27 cellular contexts compared by ENCODE assay signal in genomic region chr5:61352612-61353156, GRCh38. TPM values are rescaled to one million over a fixed set of nuclear protein-coding genes. Genes with fewer than 3 reads are reported as not detected.
DNase-seq lines count a peak whose midpoint lies in the region; ATAC-seq, FAIRE-seq and TF ChIP-seq lines count a peak whose summit lies in the region.
"Had no signal": no experiment of that assay in that cellular context is flagged by ENCODE, and none has a peak within 500 bp of the region (broad histone marks: within the 10 kb centered on the region; RNA-seq: fewer than 3 reads in every experiment).

No MANE protein-coding gene starts in this region.

- no peak for TF ChIP-seq CTCF in liver (IDR thresholded peaks at IDR 0.05; ENCODE audit: low read depth, low read length, missing input control)
- TF ChIP-seq CTCF in HepG2 (CRISPR knock-in tag; IDR thresholded peaks at IDR 0.05): no peak
- TF ChIP-seq CTCF in right lobe of liver (IDR thresholded peaks at IDR 0.05): no peak
- no peak for TF ChIP-seq CTCF in type B pancreatic cell (conservative IDR thresholded peaks at IDR 0.05)

- FAIRE-seq in HepG2 (lab: Jason Lieb, UNC): no peak
- FAIRE-seq: G401.6 had no signal

- POLR2A ChIA-PET in HepG2 (lab: Yijun Ruan, JAX): no interaction called here

- no peaks in the 10 kb centered on the region for H4K20me1 ChIP-seq in HepG2 (ENCODE audit: insufficient read depth, low read length)

- no peak overlapping the region for H3K4me3 Mint-ChIP-seq in dendritic cell treated with granulocyte-macrophage colony-stimulating factor and Interleukin-4, amounts not matched to agents 40 ng/mL and 50 ng/mL, for 4 days
- H3K4me3 Mint-ChIP-seq in type B pancreatic cell: peak overlapping the region; percentile 46
- H3K4me3 Mint-ChIP-seq: B cell; CD8-positive, alpha-beta T cell; GM23338; H9 had no signal

- ATAC-seq in HepG2 (no peak), right lobe of liver (peak; percentile 28 to 84 (median 41)), HG03342 (IDR thresholded peaks at IDR 0.05; ENCODE audit: unreplicated experiment) (no peak)
- ATAC-seq: CD8-positive, alpha-beta T cell; GM23338 had no signal

- peaks cover 9% of the 10 kb centered on the region for H3K9me3 Mint-ChIP-seq in dendritic cell treated with granulocyte-macrophage colony-stimulating factor and Interleukin-4, amounts not matched to agents 40 ng/mL and 50 ng/mL, for 4 days
- no peaks in the 10 kb centered on the region for H3K9me3 Mint-ChIP-seq in type B pancreatic cell

- H3K27me3 ChIP-seq in liver (ENCODE audit: control insufficient read depth in 4 of 4, insufficient read depth in 4 of 4, low read length in 3 of 4) (no peaks in the 10 kb centered on the region), HepG2 (ENCODE audit: control insufficient read depth in 1 of 2, insufficient read depth in 2 of 2, low read length in 2 of 2) (no peaks in the 10 kb centered on the region), right lobe of liver (no peaks in the 10 kb centered on the region)

- H3K36me3 ChIP-seq in liver (ENCODE audit: control insufficient read depth in 4 of 4, insufficient read depth in 3 of 4, low read depth in 1 of 4, low read length in 3 of 4): no peaks in the 10 kb centered on the region
- no peaks in the 10 kb centered on the region for H3K36me3 ChIP-seq in HepG2 (replicated peaks in 1 of 2; ENCODE audit: control insufficient read depth in 1 of 2, insufficient read depth in 2 of 2, low read length in 2 of 2)
- no peaks in the 10 kb centered on the region for H3K36me3 ChIP-seq in right lobe of liver

- in situ Hi-C loops in HepG2 (cut with HindIII; ENCODE audit: extremely low pct_ligation_motif_present, low pct_unique_long_range_greater_than_20kb): no loop called here

- CTCF ChIA-PET in HepG2 (lab: Yijun Ruan, JAX; ENCODE audit: low intra/inter-chr PET ratio, low total read pairs): no interaction called here

- TF ChIP-seq POLR2A in HepG2 (IDR thresholded peaks at IDR 0.05; ENCODE audit: insufficient read depth in 1 of 2, low read depth in 2 of 2, low read length in 2 of 2) (no peak), right lobe of liver (IDR thresholded peaks at IDR 0.05) (no peak)

- no peak overlapping the region for H3K27ac ChIP-seq in liver (ENCODE audit: low read depth in 1 of 2, low read length in 2 of 2)
- no peak overlapping the region for H3K27ac ChIP-seq in HepG2 (ENCODE audit: extremely low read length, insufficient read depth, low read length)
- H3K27ac ChIP-seq in right lobe of liver: no peak overlapping the region
- H3K27ac ChIP-seq: C4-2B, PC-9 had no signal

- TF ChIP-seq EP300 in HepG2 (IDR thresholded peaks at IDR 0.05; ENCODE audit: low read depth in 2 of 2, low read length in 2 of 2) (no peak), HepG2 (CRISPR knock-in tag; IDR thresholded peaks at IDR 0.05; ENCODE audit: borderline replicate concordance) (no peak)

- H3K27ac Mint-ChIP-seq in dendritic cell treated with granulocyte-macrophage colony-stimulating factor and Interleukin-4, amounts not matched to agents 40 ng/mL and 50 ng/mL, for 4 days: peak overlapping the region; percentile 18
- peak overlapping the region; percentile 87 for H3K27ac Mint-ChIP-seq in type B pancreatic cell
- H3K27ac Mint-ChIP-seq: B cell; CD8-positive, alpha-beta T cell; GM23338; H9 had no signal

- H3K9me3 ChIP-seq in liver (ENCODE audit: control insufficient read depth in 4 of 4, low read length in 3 of 4) (peaks cover 0 to 1% (median 0%) of the 10 kb centered on the region in 4 donors), HepG2 (ENCODE audit: low read length) (peaks cover 9% of the 10 kb centered on the region), right lobe of liver (no peaks in the 10 kb centered on the region)
- H3K9me3 ChIP-seq: SK-N-SH had no signal

- peaks cover 0 to 10% (median 4%) of the 10 kb centered on the region in 4 donors for H3K4me1 ChIP-seq in liver (ENCODE audit: control insufficient read depth in 4 of 4, insufficient read depth in 4 of 4, low read length in 3 of 4)
- H3K4me1 ChIP-seq in HepG2 (ENCODE audit: insufficient read depth, low read length): no peaks in the 10 kb centered on the region
- peaks cover 0 to 13% (median 3%) of the 10 kb centered on the region in 4 donors for H3K4me1 ChIP-seq in right lobe of liver
- H3K4me1 ChIP-seq: Caco-2 had no signal

- no peak overlapping the region for H3K4me2 ChIP-seq in HepG2 (ENCODE audit: low read depth, low read length)
- H3K4me2 ChIP-seq: GM23338, PC-9, SK-N-SH had no signal

- intact Hi-C loops in HepG2 (cut with micrococcal nuclease; ENCODE audit: unreplicated experiment) (no loop called here), right lobe of liver (cut with DNase I) (no loop called here)
- intact Hi-C loops in dendritic cell treated with granulocyte-macrophage colony-stimulating factor and Interleukin-4, amounts not matched to agents 40 ng/mL and 50 ng/mL, for 4 days (cut with micrococcal nuclease): no loop called here

- peaks cover 13% of the 10 kb centered on the region for H3K36me3 Mint-ChIP-seq in dendritic cell treated with granulocyte-macrophage colony-stimulating factor and Interleukin-4, amounts not matched to agents 40 ng/mL and 50 ng/mL, for 4 days (ENCODE audit: low read depth)
- H3K36me3 Mint-ChIP-seq in type B pancreatic cell: no peaks in the 10 kb centered on the region
- H3K36me3 Mint-ChIP-seq: CD8-positive, alpha-beta T cell had no signal

- H3K4me1 Mint-ChIP-seq in dendritic cell treated with granulocyte-macrophage colony-stimulating factor and Interleukin-4, amounts not matched to agents 40 ng/mL and 50 ng/mL, for 4 days (ENCODE audit: low read depth): peaks cover 40% of the 10 kb centered on the region
- peaks cover 46% of the 10 kb centered on the region for H3K4me1 Mint-ChIP-seq in type B pancreatic cell (ENCODE audit: unreplicated experiment)

- H3K4me3 ChIP-seq in liver (ENCODE audit: low read depth in 1 of 3, low read length in 3 of 3): no peak overlapping the region
- H3K4me3 ChIP-seq in HepG2 (replicated peaks in 1 of 3; ENCODE audit: insufficient read depth in 1 of 3, low read depth in 2 of 3, low read length in 3 of 3): no peak overlapping the region
- H3K4me3 ChIP-seq in right lobe of liver: no peak overlapping the region
- H3K4me3 ChIP-seq: GM23338, PC-9 had no signal

- BruUV-seq in HepG2 (replicated peaks; lab: Mats Ljungman, UMichigan): no TSS peak

- 64% methylated on average over 3 of the region's 3 CpGs for WGBS in liver
- 62% methylated on average over 3 of the region's 3 CpGs for WGBS in HepG2 (ENCODE audit: low lambda C conversion rate)
- 41% methylated on average over 3 of the region's 3 CpGs for WGBS in right lobe of liver (ENCODE audit: insufficient coverage, low coverage, low lambda C conversion rate, missing lambda C conversion rate)

- H3K9ac ChIP-seq in liver (ENCODE audit: low read depth in 1 of 2, low read length in 2 of 2): no peak overlapping the region
- no peak overlapping the region for H3K9ac ChIP-seq in HepG2 (ENCODE audit: insufficient read depth, low read depth, low read length)
- H3K9ac ChIP-seq: SK-N-SH had no signal

- H3K79me2 ChIP-seq in HepG2 (ENCODE audit: insufficient read depth, low read length): peaks cover 1% of the 10 kb centered on the region

- H2AFZ ChIP-seq in HepG2 (ENCODE audit: low read length): no peak overlapping the region
- H2AFZ ChIP-seq: GM23338, PC-9 had no signal

- H3K27me3 Mint-ChIP-seq in dendritic cell treated with granulocyte-macrophage colony-stimulating factor and Interleukin-4, amounts not matched to agents 40 ng/mL and 50 ng/mL, for 4 days: no peaks in the 10 kb centered on the region
- no peaks in the 10 kb centered on the region for H3K27me3 Mint-ChIP-seq in type B pancreatic cell
- H3K27me3 Mint-ChIP-seq: B cell had no signal

- TF ChIP-seq RAD21 in liver (IDR thresholded peaks at IDR 0.05) (no peak), HepG2 (CRISPR knock-in tag; IDR thresholded peaks at IDR 0.05) (no peak)

- DNase-seq in HepG2 (ENCODE audit: low spot score) (no peak), right lobe of liver (peak in 1 of 3 donors; percentile 59), type B pancreatic cell (ENCODE audit: extremely low spot score, unreplicated experiment) (no peak), NCI-H2107 (lab: John Stamatoyannopoulos, UW) (no peak), NCI-H2196 (lab: John Stamatoyannopoulos, UW; ENCODE audit: unreplicated experiment) (no peak)
- DNase-seq: Caco-2; CD8-positive, alpha-beta T cell; H9; Karpas-422; NCI-H1092; NCI-H1417 treated with DMSO at 0.1 percent for 48 hours; NCI-H1694 treated with DMSO at 0.1 percent for 48 hours; NCI-H2081; NCI-H2171; NCI-H345; NCI-H510A treated with DMSO at 0.1 percent for 48 hours; NCI-H748 treated with DMSO at 0.1 percent for 48 hours; PC-9; SHP77 treated with DMSO at 0.1 percent for 48 hours; SK-N-SH had no signal

TF ChIP-seq in HepG2, 621 proteins besides CTCF, POLR2A, EP300 and RAD21 (continues in another document):
- TF ChIP-seq DPF2 (CRISPR knock-in tag; IDR thresholded peaks at IDR 0.05; ENCODE audit: borderline replicate concordance, low read depth): no peak

RNA-seq across cellular contexts. Expression of gene ZSWIM6, which starts 20.6 kb away (rescaled TPM):
- total RNA-seq in liver (1 to 10 TPM; 5.0 to 5.2 TPM), HepG2 (2016; rRNA removed; fragmentation: Illumina TruSeq; extraction: Trizol) (0.82 and 0.83 TPM in 2 replicates), right lobe of liver (1 to 10 TPM; 2.8 to 7.2 (median 4.1) TPM), type B pancreatic cell (ENCODE audit: low replicate concordance) (22.4 and 24.6 TPM in 2 replicates)
- polyA plus RNA-seq in liver (1 to 10 TPM; 1.3 to 1.7 TPM), HepG2 (2011; rRNA removed) (1.9 and 2.6 TPM in 2 replicates)
- 0.91 and 0.97 TPM in 2 replicates for total RNA-seq in HepG2 (2016; cell fraction: cytosol; rRNA removed; fragmentation: Illumina TruSeq; extraction: Trizol; ENCODE audit: low read depth)
- total RNA-seq in HepG2 (2016; cell fraction: insoluble cytoplasmic fraction; rRNA removed; fragmentation: Illumina TruSeq; extraction: Trizol): 0.68 and 0.89 TPM in 2 replicates
- 0.43 and 0.45 TPM in 2 replicates for total RNA-seq in HepG2 (2016; cell fraction: membrane; rRNA removed; fragmentation: Illumina TruSeq; extraction: Trizol)
- total RNA-seq in HepG2 (2016; cell fraction: nucleus; rRNA removed; fragmentation: Illumina TruSeq; extraction: Trizol): 1.5 and 1.8 TPM in 2 replicates
- 1.2 and 1.5 TPM in 2 replicates for polyA plus RNA-seq in HepG2 (2011; cell fraction: cytosol; rRNA removed)
- 4.2 and 4.3 TPM in 2 replicates for polyA plus RNA-seq in HepG2 (2011; cell fraction: nucleus; rRNA removed)
- 1.3 and 1.7 TPM in 2 replicates for polyA plus RNA-seq in HepG2 (2012)
- 0.05 TPM in 1 of 2 replicates, not detected in the other for polyA plus RNA-seq in HepG2 (2016; cell fraction: cytosol; fragmentation: Illumina TruSeq; extraction: Trizol; ENCODE audit: low read depth)
- polyA plus RNA-seq in HepG2 (2016; cell fraction: insoluble cytoplasmic fraction; fragmentation: Illumina TruSeq; extraction: Trizol; ENCODE audit: low read depth): 0.93 and 1.0 TPM in 2 replicates
- polyA plus RNA-seq in HepG2 (2016; cell fraction: membrane; fragmentation: Illumina TruSeq; extraction: Trizol; ENCODE audit: low read depth): 0.13 and 0.15 TPM in 2 replicates
- polyA plus RNA-seq in HepG2 (2016; cell fraction: nucleus; fragmentation: Illumina TruSeq; extraction: Trizol; ENCODE audit: insufficient read depth, low read depth): 3.2 and 3.3 TPM in 2 replicates
- 6.2 and 32.4 TPM in 2 replicates for polyA minus RNA-seq in HepG2 (2011; rRNA and poly(A)+ RNA removed; ENCODE audit: low replicate concordance)
- polyA minus RNA-seq in HepG2 (2011; cell fraction: cytosol; rRNA and poly(A)+ RNA removed): 2.8 and 3.3 TPM in 2 replicates
- 5.5 and 7.1 TPM in 2 replicates for polyA minus RNA-seq in HepG2 (2011; cell fraction: nucleus; rRNA and poly(A)+ RNA removed)

Comparison
In these comparisons a context has a peak if more than half of its experiments do, and no peak if none do; other contexts are left out.
1. ATAC-seq: peak in right lobe of liver (4 of 4); none in HepG2 (single experiment) and HG03342 (single experiment).